ENCODE assay signal across 1 cellular context in the genomic region with DNA sequence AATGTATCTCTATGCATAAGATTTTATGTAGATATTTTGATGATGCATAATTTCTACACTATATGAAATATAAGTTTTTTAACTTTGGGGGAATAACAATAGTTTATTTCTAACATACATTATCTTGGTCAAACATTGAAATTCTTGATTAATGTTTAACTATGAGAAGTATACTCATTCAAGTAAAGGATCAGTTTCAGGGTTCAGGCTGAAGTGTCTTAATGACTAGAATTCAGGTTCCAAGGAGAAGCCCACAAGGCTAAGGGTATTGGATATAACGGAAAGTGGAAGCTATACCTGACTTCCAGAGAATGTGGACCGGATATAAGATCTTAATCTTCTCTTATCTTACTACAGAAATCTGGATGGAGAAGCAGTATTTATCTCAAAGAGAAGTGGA.
TF ChIP-seq lines count a peak whose summit lies in the region.

Gene TINAG, plus strand, starts transcription at position 202 of the 400 bp plus-strand sequence. Its CDS starts 110 bp downstream, at position 312.

TF ChIP-seq in HepG2, 621 proteins besides CTCF, POLR2A, EP300 and RAD21 (continued from another document):
- TF ChIP-seq ZNF263 (CRISPR knock-in tag; IDR thresholded peaks at IDR 0.05) = no peak
